8 cellular contexts compared by ENCODE assay signal in genomic region chr11:67371549-67372231, GRCh38. TPM values are rescaled to one million over a fixed set of nuclear protein-coding genes. Genes with fewer than 3 reads are reported as not detected.
DNase-seq lines count a peak whose midpoint lies in the region; ATAC-seq and TF ChIP-seq lines count a peak whose summit lies in the region.

No MANE protein-coding gene starts in this region.

- peak overlapping the region; percentile 75 to 96 (median 91) for H3K4me3 Mint-ChIP-seq in IgD-negative memory B cell
- H3K4me3 Mint-ChIP-seq in progenitor cell of endocrine pancreas (ENCODE audit: low read depth) = peak overlapping the region; percentile 75

- no peak for ATAC-seq in GM21447 (IDR thresholded peaks at IDR 0.05; ENCODE audit: unreplicated experiment)

- peak; percentile 71 for DNase-seq in DMS114 treated with DMSO at 0.1 percent for 48 hours (lab: John Stamatoyannopoulos, UW; ENCODE audit: unreplicated experiment)
- peak; percentile 22 to 55 for DNase-seq in activated T-cell treated with anti-CD3 and anti-CD28 coated beads, Interleukin-2, amount 50 U/mL, for 48 hours
- DNase-seq in glomerular visceral epithelial cell (ENCODE audit: extremely low spot score) = peak; percentile 77
- DNase-seq in progenitor cell of endocrine pancreas (ENCODE audit: low spot score, unreplicated experiment) = no peak
- DNase-seq in UCSD-AML1 (lab: John Stamatoyannopoulos, UW; ENCODE audit: unreplicated experiment) = no peak
- no peak for DNase-seq in OCI-M2 (lab: John Stamatoyannopoulos, UW; ENCODE audit: unreplicated experiment)

- H3K27ac Mint-ChIP-seq in IgD-negative memory B cell (peak overlapping the region; percentile 18 to 69 (median 68)), progenitor cell of endocrine pancreas (peak overlapping the region; percentile 82)

- H3K27me3 Mint-ChIP-seq in IgD-negative memory B cell (no peaks in the 10 kb centered on the region), progenitor cell of endocrine pancreas (peaks cover 9% of the 10 kb centered on the region)

- peaks cover 31 to 50% (median 42%) of the 10 kb centered on the region in 3 donors for H3K4me1 Mint-ChIP-seq in IgD-negative memory B cell
- peaks cover 32% of the 10 kb centered on the region for H3K4me1 Mint-ChIP-seq in progenitor cell of endocrine pancreas (ENCODE audit: low read depth)

- no peaks in the 10 kb centered on the region for H3K9me3 Mint-ChIP-seq in IgD-negative memory B cell
- no peaks in the 10 kb centered on the region for H3K9me3 Mint-ChIP-seq in progenitor cell of endocrine pancreas (ENCODE audit: low read depth)

- peaks cover 1% of the 10 kb centered on the region for H3K36me3 Mint-ChIP-seq in IgD-negative memory B cell
- H3K36me3 Mint-ChIP-seq in progenitor cell of endocrine pancreas (ENCODE audit: insufficient read depth) = no peaks in the 10 kb centered on the region

- TF ChIP-seq CTCF in progenitor cell of endocrine pancreas (IDR thresholded peaks at IDR 0.05; ENCODE audit: unreplicated experiment) = peak; percentile 55

RNA-seq across cellular contexts. Expression of gene CLCF1, which starts 1.7 kb away (rescaled TPM):
- polyA plus RNA-seq in IgD-negative memory B cell = 5.1 TPM
- 5.4 and 6.9 TPM in 2 replicates for total RNA-seq in progenitor cell of endocrine pancreas

RNA-seq across cellular contexts. Expression of gene POLD4, which starts 18.3 kb away (rescaled TPM):
- 384 TPM for polyA plus RNA-seq in IgD-negative memory B cell
- 19.8 and 21.1 TPM in 2 replicates for total RNA-seq in progenitor cell of endocrine pancreas

RNA-seq across cellular contexts. Expression of gene RAD9A, which starts 20.1 kb away (rescaled TPM):
- polyA plus RNA-seq in IgD-negative memory B cell = 12.0 TPM
- 39.0 and 49.1 TPM in 2 replicates for total RNA-seq in progenitor cell of endocrine pancreas

RNA-seq across cellular contexts. Expression of gene PPP1CA, which starts 30.0 kb away (rescaled TPM):
- polyA plus RNA-seq in IgD-negative memory B cell = 546 TPM
- total RNA-seq in progenitor cell of endocrine pancreas = 140 and 145 TPM in 2 replicates

RNA-seq across cellular contexts. Expression of gene TBC1D10C, which starts 32.2 kb away (rescaled TPM):
- polyA plus RNA-seq in IgD-negative memory B cell = 341 TPM
- total RNA-seq in progenitor cell of endocrine pancreas = 0.24 TPM in 1 of 2 replicates, not detected in the other

Comparison
In these comparisons a context has a peak if more than half of its experiments do, and no peak if none do; other contexts are left out.
1. DNase-seq: peak in DMS114 treated with DMSO at 0.1 percent for 48 hours (single experiment), activated T-cell treated with anti-CD3 and anti-CD28 coated beads, Interleukin-2, amount 50 U/mL, for 48 hours (2 of 2) and glomerular visceral epithelial cell (single experiment); none in progenitor cell of endocrine pancreas (single experiment), UCSD-AML1 (single experiment) and OCI-M2 (single experiment).